Comparison of ENCODE assay signal across 8 cellular contexts in the genomic region with DNA sequence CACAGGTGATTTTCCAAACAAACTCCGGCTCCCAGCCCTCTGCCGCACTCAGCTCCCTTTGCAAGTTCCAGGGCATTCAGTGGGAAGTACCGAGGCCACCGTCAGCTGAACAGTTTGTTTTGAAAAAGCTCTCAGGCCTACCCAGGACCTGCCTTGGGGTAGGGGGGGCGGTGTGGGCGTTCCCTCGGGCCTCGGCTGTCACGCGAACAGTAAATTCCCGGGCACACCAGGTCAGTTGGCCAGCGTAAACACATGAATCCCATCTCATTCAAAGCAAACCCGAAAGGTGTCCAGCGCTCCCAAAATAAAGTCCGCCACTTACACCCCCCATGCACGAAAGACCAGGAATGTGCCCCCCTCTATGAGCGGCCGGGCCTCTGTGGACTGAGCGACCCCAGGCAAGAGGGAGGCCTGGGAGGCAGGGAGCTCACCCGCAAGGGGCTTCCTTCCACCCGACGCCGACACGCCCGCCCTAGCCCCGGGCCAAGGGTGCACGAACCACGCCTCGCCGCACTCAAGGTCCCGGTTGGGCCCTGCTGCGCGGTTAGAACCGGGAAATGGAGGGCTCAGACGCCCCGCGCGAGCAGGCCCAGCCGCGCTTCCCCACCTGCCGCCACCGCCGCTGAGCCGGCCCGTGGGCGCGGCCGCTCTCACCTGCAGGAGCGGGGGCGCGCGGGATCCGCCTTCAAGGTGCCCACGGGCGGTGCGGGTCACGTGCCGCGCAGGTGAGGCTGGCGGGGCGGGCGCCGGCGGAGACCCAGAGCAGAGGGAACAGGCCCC.
DNase-seq lines count a peak whose midpoint lies in the region; ATAC-seq and TF ChIP-seq lines count a peak whose summit lies in the region.

Gene WDSUB1 (minus strand): TSS at position 775 of the 780 bp plus-strand sequence. CDS start 3,634 bp downstream, outside the sequence.

- H3K4me3 ChIP-seq in coronary artery = peak within 1 kb of the TSS; percentile 96

- H3K27ac ChIP-seq in KOPT-K1 (ENCODE audit: low read depth, low read length, poor library complexity, severe bottlenecking) (peak within 1 kb of the TSS; percentile 68), coronary artery (peak within 1 kb of the TSS; percentile 74 to 92)

- ATAC-seq in GM21717 (IDR thresholded peaks at IDR 0.05; ENCODE audit: unreplicated experiment) (peak; percentile 26), GM18861 (IDR thresholded peaks at IDR 0.05; ENCODE audit: unreplicated experiment) (no peak)

- peaks cover 7% of the 10 kb centered on the region; the same call in 1 of the 2 replicates for H3K36me3 ChIP-seq in KOPT-K1 (ENCODE audit: insufficient read depth, low read length)

- no peak for TF ChIP-seq CTCF in coronary artery (IDR thresholded peaks at IDR 0.05)

- DNase-seq in ELF-1 (ENCODE audit: low read depth, low spot score) = peak; percentile 92
- DNase-seq in T1000 (lab: John Stamatoyannopoulos, UW) = peak; percentile 64
- peak; percentile 88 for DNase-seq in coronary artery (ENCODE audit: low spot score)
- peak; percentile 93 for DNase-seq in left kidney (ENCODE audit: low read depth, low spot score)
- DNase-seq in stimulated activated CD4-positive, alpha-beta T cell treated with anti-CD3 and anti-CD28 coated beads, Interleukin-2, amount 100 ng/mL, for 24 hours = peak; percentile 31 to 47

- H3K9me3 ChIP-seq in KOPT-K1 (ENCODE audit: insufficient read depth, low read length, poor library complexity, severe bottlenecking) = no peaks in the 10 kb centered on the region

Comparison
In these comparisons a context has a peak if more than half of its experiments do, and no peak if none do; other contexts are left out.
1. DNase-seq: peak in every context shown above with its lines; median percentile 93 in left kidney; 92 in ELF-1; 88 in coronary artery; 64 in T1000; 39 in stimulated activated CD4-positive, alpha-beta T cell treated with anti-CD3 and anti-CD28 coated beads, Interleukin-2, amount 100 ng/mL, for 24 hours.